Comparison of ENCODE assay signal across 17 cellular contexts in genomic region chr4:81550005-81550896, GRCh38.
DNase-seq lines count a peak whose midpoint lies in the region; ATAC-seq and TF ChIP-seq lines count a peak whose summit lies in the region.
"Had no signal": no experiment of that assay in that cellular context is flagged by ENCODE, and none has a peak within 500 bp of the region (broad histone marks: within the 10 kb centered on the region; RNA-seq: fewer than 3 reads in every experiment).

No MANE protein-coding gene starts in this region.

- H3K36me3 ChIP-seq in breast epithelium (no peaks in the 10 kb centered on the region), mammary epithelial cell (ENCODE audit: insufficient read depth, low read length) (no peaks in the 10 kb centered on the region), upper lobe of right lung (no peaks in the 10 kb centered on the region)
- H3K36me3 ChIP-seq: gastrocnemius medialis, prostate gland had no signal

- DNase-seq in breast epithelium (ENCODE audit: low spot score in 2 of 2): no peak
- no peak for DNase-seq in mammary epithelial cell
- DNase-seq in epidermal melanocyte (ENCODE audit: insufficient read length, low spot score): peak; percentile 45
- no peak for DNase-seq in memory B cell (ENCODE audit: low spot score in 2 of 2)
- no peak for DNase-seq in upper lobe of right lung
- DNase-seq in activated CD4-positive, CD25-positive, alpha-beta regulatory T cell (lab: John Stamatoyannopoulos, UW): no peak
- DNase-seq in NCI-H1417 treated with DMSO at 0.1 percent for 48 hours (lab: John Stamatoyannopoulos, UW): no peak
- DNase-seq: ACHN; activated naive CD4-positive, alpha-beta T cell treated with Interleukin-2 at 50 U/mL for 16 hours; CD8-positive, alpha-beta T cell; effector CD8-positive, alpha-beta T cell; gastrocnemius medialis; NCI-H446 treated with DMSO at 0.1 percent for 48 hours had no signal

- no peak overlapping the region for H3K9ac ChIP-seq in mammary epithelial cell (ENCODE audit: insufficient read depth, low read length)

- CTCF ChIA-PET in mammary epithelial cell (lab: Charles Lee; ENCODE audit: low non-redundant PET): no interaction called here

- H3K9me3 Mint-ChIP-seq in memory B cell: peaks cover 2% of the 10 kb centered on the region
- H3K9me3 Mint-ChIP-seq: CD8-positive, alpha-beta T cell had no signal

- TF ChIP-seq CTCF in breast epithelium (IDR thresholded peaks at IDR 0.05) (no peak), mammary epithelial cell (conservative IDR thresholded peaks at IDR 0.05 in 1 of 2, IDR thresholded peaks at IDR 0.05 in 1 of 2; ENCODE audit: extremely low read depth in 1 of 2, insufficient read depth in 1 of 2, low read depth in 1 of 2, low read length in 2 of 2) (no peak), upper lobe of right lung (IDR thresholded peaks at IDR 0.05) (no peak)

- H3K79me2 ChIP-seq in mammary epithelial cell (ENCODE audit: insufficient read depth, low read length): no peaks in the 10 kb centered on the region

- H3K4me3 Mint-ChIP-seq in memory B cell: no peak overlapping the region
- H3K4me3 Mint-ChIP-seq: CD8-positive, alpha-beta T cell had no signal

- H3K9me3 ChIP-seq in breast epithelium: no peaks in the 10 kb centered on the region
- H3K9me3 ChIP-seq in mammary epithelial cell (replicated peaks; ENCODE audit: insufficient read depth, low read length): no peaks in the 10 kb centered on the region
- no peaks in the 10 kb centered on the region for H3K9me3 ChIP-seq in upper lobe of right lung
- H3K9me3 ChIP-seq: gastrocnemius medialis, prostate gland had no signal

- H3K27ac ChIP-seq in breast epithelium (peak overlapping the region; percentile 27 to 35), mammary epithelial cell (ENCODE audit: insufficient read depth, low read depth, low read length) (no peak overlapping the region), upper lobe of right lung (no peak overlapping the region)
- H3K27ac ChIP-seq: prostate gland had no signal

- peak overlapping the region; percentile 41 for H3K27ac Mint-ChIP-seq in memory B cell
- H3K27ac Mint-ChIP-seq: CD8-positive, alpha-beta T cell had no signal

- dilution Hi-C loops in mammary epithelial cell (cut with HindIII; ENCODE audit: low sequenced_read_pairs): no loop called here

- no peaks in the 10 kb centered on the region for H3K36me3 Mint-ChIP-seq in memory B cell
- H3K36me3 Mint-ChIP-seq: CD8-positive, alpha-beta T cell had no signal

- H3K4me1 ChIP-seq in breast epithelium (peaks cover 0 to 7% of the 10 kb centered on the region in 2 donors), mammary epithelial cell (ENCODE audit: insufficient read depth, low read length) (no peaks in the 10 kb centered on the region), upper lobe of right lung (peaks cover 3% of the 10 kb centered on the region)
- H3K4me1 ChIP-seq: prostate gland had no signal

- BruUV-seq in mammary epithelial cell (replicated peaks; lab: Mats Ljungman, UMichigan): no TSS peak

- peaks cover 13% of the 10 kb centered on the region for H3K4me1 Mint-ChIP-seq in memory B cell

- WGBS in mammary epithelial cell (ENCODE audit: low coverage, missing lambda C conversion rate): 77% methylated on average over 12 of the region's 12 CpGs

- intact Hi-C loops in breast epithelium (cut with DNase I; ENCODE audit: low total_unique reads): no loop called here
- intact Hi-C loops in mammary epithelial cell (cut with micrococcal nuclease): no loop called here
- intact Hi-C loops in upper lobe of right lung (cut with DNase I): no loop called here

- H2AFZ ChIP-seq in mammary epithelial cell (ENCODE audit: low read depth, low read length): no peak overlapping the region

- H3K27me3 ChIP-seq in breast epithelium (no peaks in the 10 kb centered on the region), mammary epithelial cell (ENCODE audit: insufficient read depth, low read length) (no peaks in the 10 kb centered on the region), upper lobe of right lung (no peaks in the 10 kb centered on the region)
- H3K27me3 ChIP-seq: gastrocnemius medialis had no signal

- no peak for TF ChIP-seq POLR2A in breast epithelium (IDR thresholded peaks at IDR 0.05)

- H3K27me3 Mint-ChIP-seq in memory B cell: no peaks in the 10 kb centered on the region

- H4K20me1 ChIP-seq in mammary epithelial cell (ENCODE audit: insufficient read depth, low read length): no peaks in the 10 kb centered on the region

- H3K4me2 ChIP-seq in mammary epithelial cell (ENCODE audit: insufficient read depth, low read depth, low read length): no peak overlapping the region

- ATAC-seq in memory B cell (ENCODE audit: low read depth): no peak
- peak; percentile 26 for ATAC-seq in upper lobe of right lung
- ATAC-seq in GM18858 (IDR thresholded peaks at IDR 0.05; ENCODE audit: unreplicated experiment): no peak
- ATAC-seq: CD8-positive, alpha-beta T cell; gastrocnemius medialis; HCT116; Panc1 had no signal

- H3K4me3 ChIP-seq in breast epithelium: no peak overlapping the region
- no peak overlapping the region for H3K4me3 ChIP-seq in mammary epithelial cell (replicated peaks in 1 of 3; ENCODE audit: insufficient read depth in 1 of 3, low read depth in 2 of 3, low read length in 3 of 3)
- no peak overlapping the region for H3K4me3 ChIP-seq in upper lobe of right lung
- H3K4me3 ChIP-seq: gastrocnemius medialis, prostate gland had no signal

- in situ Hi-C loops in mammary epithelial cell (cut with MboI; ENCODE audit: low sequenced_read_pairs in 2 of 2): no loop called here

Comparison
In these comparisons a context has a peak if more than half of its experiments do, and no peak if none do; other contexts are left out.
1. H3K27ac ChIP-seq: peak in breast epithelium (2 of 2); none in mammary epithelial cell (single experiment) and upper lobe of right lung (single experiment).